14 cellular contexts compared by ENCODE assay signal in the genomic region with DNA sequence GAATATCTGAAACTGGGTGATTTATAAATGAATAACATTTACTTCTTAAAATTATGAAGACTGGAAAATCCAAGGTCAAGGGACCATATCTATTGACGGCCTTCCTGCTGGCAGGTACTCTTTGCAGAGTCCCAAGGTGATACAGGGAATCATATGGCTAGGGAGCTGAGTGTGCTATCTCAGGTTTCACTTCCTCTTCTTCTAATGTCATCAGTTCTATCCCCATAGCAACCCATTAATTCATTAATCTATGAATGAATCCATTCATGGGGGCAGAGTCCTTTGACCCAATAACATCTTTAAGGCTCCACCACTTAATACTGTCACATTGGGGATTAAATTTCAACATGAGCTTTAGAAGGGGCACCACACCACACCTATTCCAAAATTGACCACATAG.
"Had no signal": no experiment of that assay in that cellular context is flagged by ENCODE, and none has a peak within 500 bp of the region (broad histone marks: within the 10 kb centered on the region; RNA-seq: fewer than 3 reads in every experiment).

No MANE protein-coding gene starts in this region.

- DNase-seq: activated CD4-positive, alpha-beta memory T cell treated with anti-CD3 and anti-CD28 coated beads for 36 hours; activated CD4-positive, alpha-beta T cell treated with anti-CD3 and anti-CD28 coated beads for 36 hours; activated naive CD4-positive, alpha-beta T cell treated with Interleukin-2 at 50 U/mL for 16 hours; activated T-cell treated with anti-CD3 and anti-CD28 coated beads, Interleukin-2, amount 50 U/mL, for 24 hours; caudate nucleus; effector memory CD8-positive, alpha-beta T cell; hippocampal formation; left cardiac atrium; mesenchymal stem cell; naive thymus-derived CD4-positive, alpha-beta T cell; stimulated activated CD4-positive, alpha-beta T cell treated with anti-CD3 and anti-CD28 coated beads, Interleukin-2, amount 100 ng/mL, for 24 hours; stimulated activated naive CD4-positive, alpha-beta T cell treated with Interleukin-2 at 50 U/mL for 16 hours; tibial artery had no signal

- ATAC-seq: activated CD4-positive, alpha-beta T cell treated with anti-CD3 and anti-CD28 coated beads for 36 hours; effector memory CD8-positive, alpha-beta T cell; left cardiac atrium; naive thymus-derived CD4-positive, alpha-beta T cell; WTC11 had no signal
